ENCODE assay signal across 8 cellular contexts in genomic region chr3:39639344-39640236, GRCh38.
DNase-seq lines count a peak whose midpoint lies in the region; ATAC-seq and TF ChIP-seq lines count a peak whose summit lies in the region.

No MANE protein-coding gene starts in this region.

- DNase-seq in right atrium auricular region (ENCODE audit: low spot score), result peak; percentile 59
- no peak for DNase-seq in Right ventricle myocardium inferior (ENCODE audit: missing footprints)
- DNase-seq in SK-N-SH, result no peak
- DNase-seq in foreskin melanocyte, result peak; percentile 87
- no peak for DNase-seq in RPMI8226
- no peak for DNase-seq in sigmoid colon

- no peaks in the 10 kb centered on the region for H3K36me3 ChIP-seq in right atrium auricular region
- no peaks in the 10 kb centered on the region for H3K36me3 ChIP-seq in SK-N-SH (replicated peaks in 1 of 2; ENCODE audit: control insufficient read depth in 1 of 2, insufficient read depth in 2 of 2, low read length in 1 of 2)
- H3K36me3 ChIP-seq in sigmoid colon, result no peaks in the 10 kb centered on the region

- no peaks in the 10 kb centered on the region for H3K9me2 ChIP-seq in SK-N-SH

- H3K4me1 ChIP-seq in right atrium auricular region (peaks cover 0 to 3% of the 10 kb centered on the region in 2 donors), SK-N-SH (ENCODE audit: control insufficient read depth in 1 of 2, insufficient read depth in 2 of 2, low read depth in 1 of 2, low read length in 1 of 2) (peaks cover 2 to 12% of the 10 kb centered on the region in 2 experiments; a peak in 3 of 4 replicates), sigmoid colon (peaks cover 0 to 10% (median 3%) of the 10 kb centered on the region in 4 donors)

- H3K4me3 Mint-ChIP-seq in stimulated activated memory B cell treated with anti-CD40 and anti-IgM and Interleukin-4, amounts not matched to agents 10 μg/mL and 1 μg/mL and 100 μg/mL, for 72 hours, result no peak overlapping the region

- intact Hi-C loops in Right ventricle myocardium inferior (cut with DNase I), result no loop called here
- intact Hi-C loops in sigmoid colon (cut with DNase I), result no loop called here

- TF ChIP-seq CTCF in right atrium auricular region (IDR thresholded peaks at IDR 0.05), result no peak
- TF ChIP-seq CTCF in SK-N-SH (IDR thresholded peaks at IDR 0.05), result no peak
- TF ChIP-seq CTCF in sigmoid colon (IDR thresholded peaks at IDR 0.05), result no peak

- H3K4me3 ChIP-seq in right atrium auricular region (no peak overlapping the region), SK-N-SH (ENCODE audit: low read depth in 2 of 2, low read length in 1 of 2) (no peak overlapping the region), sigmoid colon (no peak overlapping the region)

- H3K27me3 ChIP-seq in right atrium auricular region (no peaks in the 10 kb centered on the region), SK-N-SH (ENCODE audit: insufficient read depth) (no peaks in the 10 kb centered on the region), sigmoid colon (no peaks in the 10 kb centered on the region)

- H3K27me3 Mint-ChIP-seq in stimulated activated memory B cell treated with anti-CD40 and anti-IgM and Interleukin-4, amounts not matched to agents 10 μg/mL and 1 μg/mL and 100 μg/mL, for 72 hours, result peaks cover 19% of the 10 kb centered on the region

- no peak for TF ChIP-seq RAD21 in SK-N-SH (IDR thresholded peaks at IDR 0.05; ENCODE audit: low read length)

- POLR2A ChIA-PET in SK-N-SH (lab: Yijun Ruan, JAX), result no interaction called here

- ATAC-seq in Right ventricle myocardium inferior, result no peak
- peak; percentile 47 for ATAC-seq in stimulated activated memory B cell treated with anti-CD40 and anti-IgM and Interleukin-4, amounts not matched to agents 10 μg/mL and 1 μg/mL and 100 μg/mL, for 72 hours
- no peak for ATAC-seq in HG03097 (IDR thresholded peaks at IDR 0.05; ENCODE audit: low FRiP score, unreplicated experiment)

- TF ChIP-seq POLR2A in sigmoid colon (IDR thresholded peaks at IDR 0.05), result no peak

- no peak overlapping the region for H3K27ac Mint-ChIP-seq in stimulated activated memory B cell treated with anti-CD40 and anti-IgM and Interleukin-4, amounts not matched to agents 10 μg/mL and 1 μg/mL and 100 μg/mL, for 72 hours

- no peaks in the 10 kb centered on the region for H3K36me3 Mint-ChIP-seq in stimulated activated memory B cell treated with anti-CD40 and anti-IgM and Interleukin-4, amounts not matched to agents 10 μg/mL and 1 μg/mL and 100 μg/mL, for 72 hours

- CTCF ChIA-PET in SK-N-SH (lab: Yijun Ruan, JAX), result interaction anchor here (0.6 to 1.8 kb wide), 3 partner anchors 251 to 540 kb away, joined by 3 to 5 read pairs (median 4); no protein-coding TSS in a partner anchor

- H3F3A ChIP-seq in SK-N-SH (replicated peaks; ENCODE audit: insufficient read depth), result peaks cover 27% of the 10 kb centered on the region

- H3K9me3 Mint-ChIP-seq in stimulated activated memory B cell treated with anti-CD40 and anti-IgM and Interleukin-4, amounts not matched to agents 10 μg/mL and 1 μg/mL and 100 μg/mL, for 72 hours, result no peaks in the 10 kb centered on the region

- TF ChIP-seq EP300 in SK-N-SH (IDR thresholded peaks at IDR 0.05; ENCODE audit: borderline replicate concordance in 1 of 2, low read depth in 1 of 2, low read length in 1 of 2) (peak in 1 of 2 experiments; percentile 88; a peak in 2 of 4 replicates), sigmoid colon (IDR thresholded peaks at IDR 0.05) (no peak)

- H3K9ac ChIP-seq in SK-N-SH, result no peak overlapping the region

- 25% methylated on average over 5 of the region's 5 CpGs for WGBS in SK-N-SH (ENCODE audit: low lambda C conversion rate)
- 47 to 56% methylated on average over 5 of the region's 5 CpGs for WGBS in sigmoid colon, 2 donors

- H2AFZ ChIP-seq in SK-N-SH (ENCODE audit: low read depth), result no peak overlapping the region

- no peaks in the 10 kb centered on the region for H3K79me2 ChIP-seq in SK-N-SH (ENCODE audit: insufficient read depth)

- no peaks in the 10 kb centered on the region for H3K4me1 Mint-ChIP-seq in stimulated activated memory B cell treated with anti-CD40 and anti-IgM and Interleukin-4, amounts not matched to agents 10 μg/mL and 1 μg/mL and 100 μg/mL, for 72 hours

- no peak overlapping the region for H3K27ac ChIP-seq in right atrium auricular region
- H3K27ac ChIP-seq in SK-N-SH (ENCODE audit: low read depth in 2 of 2, low read length in 1 of 2), result peak overlapping the region in 1 of 2 experiments; percentile 80; a peak in 2 of 4 replicates
- H3K27ac ChIP-seq in sigmoid colon, result no peak overlapping the region

- H3K9me3 ChIP-seq in right atrium auricular region (no peaks in the 10 kb centered on the region), SK-N-SH (no peaks in the 10 kb centered on the region), sigmoid colon (no peaks in the 10 kb centered on the region)

- H3K4me2 ChIP-seq in SK-N-SH, result peak overlapping the region; percentile 59

- no peaks in the 10 kb centered on the region for H4K20me1 ChIP-seq in SK-N-SH (ENCODE audit: insufficient read depth)

TF ChIP-seq in SK-N-SH, 30 proteins besides CTCF, POLR2A, EP300 and RAD21 (continues in another document):
- TF ChIP-seq YY1 (IDR thresholded peaks at IDR 0.05; ENCODE audit: low read depth) (no peak; the same call in 1 of the 2 replicates), POLR2AphosphoS5 (IDR thresholded peaks at IDR 0.05; ENCODE audit: low read depth, low read length) (peak; percentile 68; the same call in 1 of the 2 replicates), FOSL2 (IDR thresholded peaks at IDR 0.05; ENCODE audit: borderline replicate concordance, low read depth) (peak; percentile 100), EZH2phosphoT487 (IDR thresholded peaks at IDR 0.05; ENCODE audit: borderline replicate concordance, low read depth) (no peak), FOXM1 (IDR thresholded peaks at IDR 0.05; ENCODE audit: low read depth) (no peak), CHD2 (IDR thresholded peaks at IDR 0.05; ENCODE audit: low read length, partially characterized antibody) (no peak), TCF12 (IDR thresholded peaks at IDR 0.05) (peak; percentile 91), RXRA (IDR thresholded peaks at IDR 0.05; ENCODE audit: borderline replicate concordance, low read depth) (peak; percentile 81; the same call in 1 of the 2 replicates), RFX5 (IDR thresholded peaks at IDR 0.05; ENCODE audit: low read length) (no peak), NFIC (IDR thresholded peaks at IDR 0.05; ENCODE audit: borderline replicate concordance) (peak; percentile 53; the same call in 1 of the 2 replicates), PBX3 (IDR thresholded peaks at IDR 0.05) (peak; percentile 89), USF1 (IDR thresholded peaks at IDR 0.05; ENCODE audit: borderline replicate concordance, low read depth) (no peak), ELF1 (IDR thresholded peaks at IDR 0.05) (peak; percentile 51), JUND (IDR thresholded peaks at IDR 0.05) (peak; percentile 99), GATA2 (CRISPR knock-in tag; IDR thresholded peaks at IDR 0.05) (no peak), REST (IDR thresholded peaks at IDR 0.05; ENCODE audit: low read depth, low read length) (peak; percentile 61; the same call in 1 of the 2 replicates), RCOR1 (IDR thresholded peaks at IDR 0.05; ENCODE audit: low read length) (no peak), MAX (IDR thresholded peaks at IDR 0.05; ENCODE audit: low read depth) (peak; percentile 41; the same call in 1 of the 2 replicates)

Comparison
In these comparisons a context has a peak if more than half of its experiments do, and no peak if none do; other contexts are left out.
1. DNase-seq: peak in right atrium auricular region (single experiment) and foreskin melanocyte (single experiment); none in Right ventricle myocardium inferior (single experiment), SK-N-SH (single experiment), RPMI8226 (single experiment) and sigmoid colon (single experiment).